ENCODE assay signal across 1 cellular context in the genomic region with DNA sequence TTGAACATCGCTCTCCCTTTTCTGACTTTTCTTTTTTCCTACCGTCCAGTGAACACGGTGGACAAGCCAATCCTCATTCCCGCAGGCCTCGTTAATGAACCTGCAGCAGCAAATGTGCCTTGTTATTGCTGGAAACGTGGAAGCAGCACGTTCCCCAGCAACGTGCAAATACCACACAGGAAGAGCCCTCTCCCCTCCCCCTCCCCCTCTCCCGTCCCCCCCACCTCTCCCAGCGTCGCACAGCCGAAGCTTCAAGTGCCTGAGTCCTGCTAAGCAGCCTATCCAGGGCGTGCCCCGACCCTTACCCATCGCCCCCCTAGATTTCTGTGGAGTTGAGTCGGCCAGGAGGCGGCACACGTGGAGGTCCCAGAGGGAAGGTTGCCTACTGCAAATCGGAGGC.
TF ChIP-seq lines count a peak whose summit lies in the region.

No MANE protein-coding gene starts in this region.

TF ChIP-seq in GM23338, 12 proteins besides CTCF, POLR2A, EP300 and RAD21 (continued from another document):
- TF ChIP-seq, protein P1, sequence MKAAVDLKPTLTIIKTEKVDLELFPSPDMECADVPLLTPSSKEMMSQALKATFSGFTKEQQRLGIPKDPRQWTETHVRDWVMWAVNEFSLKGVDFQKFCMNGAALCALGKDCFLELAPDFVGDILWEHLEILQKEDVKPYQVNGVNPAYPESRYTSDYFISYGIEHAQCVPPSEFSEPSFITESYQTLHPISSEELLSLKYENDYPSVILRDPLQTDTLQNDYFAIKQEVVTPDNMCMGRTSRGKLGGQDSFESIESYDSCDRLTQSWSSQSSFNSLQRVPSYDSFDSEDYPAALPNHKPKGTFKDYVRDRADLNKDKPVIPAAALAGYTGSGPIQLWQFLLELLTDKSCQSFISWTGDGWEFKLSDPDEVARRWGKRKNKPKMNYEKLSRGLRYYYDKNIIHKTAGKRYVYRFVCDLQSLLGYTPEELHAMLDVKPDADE (IDR thresholded peaks at IDR 0.05) = no peak
- TF ChIP-seq ZNF114 (CRISPR knock-in tag; IDR thresholded peaks at IDR 0.05) = no peak
- TF ChIP-seq EZH2phosphoT487 (IDR thresholded peaks at IDR 0.05; ENCODE audit: unreplicated experiment) = no peak
- TF ChIP-seq ZNF331 (CRISPR knock-in tag; IDR thresholded peaks at IDR 0.05; ENCODE audit: low read depth) = no peak
- no peak for TF ChIP-seq JUNB (IDR thresholded peaks at IDR 0.05; ENCODE audit: unreplicated experiment)
- TF ChIP-seq, protein P2, sequence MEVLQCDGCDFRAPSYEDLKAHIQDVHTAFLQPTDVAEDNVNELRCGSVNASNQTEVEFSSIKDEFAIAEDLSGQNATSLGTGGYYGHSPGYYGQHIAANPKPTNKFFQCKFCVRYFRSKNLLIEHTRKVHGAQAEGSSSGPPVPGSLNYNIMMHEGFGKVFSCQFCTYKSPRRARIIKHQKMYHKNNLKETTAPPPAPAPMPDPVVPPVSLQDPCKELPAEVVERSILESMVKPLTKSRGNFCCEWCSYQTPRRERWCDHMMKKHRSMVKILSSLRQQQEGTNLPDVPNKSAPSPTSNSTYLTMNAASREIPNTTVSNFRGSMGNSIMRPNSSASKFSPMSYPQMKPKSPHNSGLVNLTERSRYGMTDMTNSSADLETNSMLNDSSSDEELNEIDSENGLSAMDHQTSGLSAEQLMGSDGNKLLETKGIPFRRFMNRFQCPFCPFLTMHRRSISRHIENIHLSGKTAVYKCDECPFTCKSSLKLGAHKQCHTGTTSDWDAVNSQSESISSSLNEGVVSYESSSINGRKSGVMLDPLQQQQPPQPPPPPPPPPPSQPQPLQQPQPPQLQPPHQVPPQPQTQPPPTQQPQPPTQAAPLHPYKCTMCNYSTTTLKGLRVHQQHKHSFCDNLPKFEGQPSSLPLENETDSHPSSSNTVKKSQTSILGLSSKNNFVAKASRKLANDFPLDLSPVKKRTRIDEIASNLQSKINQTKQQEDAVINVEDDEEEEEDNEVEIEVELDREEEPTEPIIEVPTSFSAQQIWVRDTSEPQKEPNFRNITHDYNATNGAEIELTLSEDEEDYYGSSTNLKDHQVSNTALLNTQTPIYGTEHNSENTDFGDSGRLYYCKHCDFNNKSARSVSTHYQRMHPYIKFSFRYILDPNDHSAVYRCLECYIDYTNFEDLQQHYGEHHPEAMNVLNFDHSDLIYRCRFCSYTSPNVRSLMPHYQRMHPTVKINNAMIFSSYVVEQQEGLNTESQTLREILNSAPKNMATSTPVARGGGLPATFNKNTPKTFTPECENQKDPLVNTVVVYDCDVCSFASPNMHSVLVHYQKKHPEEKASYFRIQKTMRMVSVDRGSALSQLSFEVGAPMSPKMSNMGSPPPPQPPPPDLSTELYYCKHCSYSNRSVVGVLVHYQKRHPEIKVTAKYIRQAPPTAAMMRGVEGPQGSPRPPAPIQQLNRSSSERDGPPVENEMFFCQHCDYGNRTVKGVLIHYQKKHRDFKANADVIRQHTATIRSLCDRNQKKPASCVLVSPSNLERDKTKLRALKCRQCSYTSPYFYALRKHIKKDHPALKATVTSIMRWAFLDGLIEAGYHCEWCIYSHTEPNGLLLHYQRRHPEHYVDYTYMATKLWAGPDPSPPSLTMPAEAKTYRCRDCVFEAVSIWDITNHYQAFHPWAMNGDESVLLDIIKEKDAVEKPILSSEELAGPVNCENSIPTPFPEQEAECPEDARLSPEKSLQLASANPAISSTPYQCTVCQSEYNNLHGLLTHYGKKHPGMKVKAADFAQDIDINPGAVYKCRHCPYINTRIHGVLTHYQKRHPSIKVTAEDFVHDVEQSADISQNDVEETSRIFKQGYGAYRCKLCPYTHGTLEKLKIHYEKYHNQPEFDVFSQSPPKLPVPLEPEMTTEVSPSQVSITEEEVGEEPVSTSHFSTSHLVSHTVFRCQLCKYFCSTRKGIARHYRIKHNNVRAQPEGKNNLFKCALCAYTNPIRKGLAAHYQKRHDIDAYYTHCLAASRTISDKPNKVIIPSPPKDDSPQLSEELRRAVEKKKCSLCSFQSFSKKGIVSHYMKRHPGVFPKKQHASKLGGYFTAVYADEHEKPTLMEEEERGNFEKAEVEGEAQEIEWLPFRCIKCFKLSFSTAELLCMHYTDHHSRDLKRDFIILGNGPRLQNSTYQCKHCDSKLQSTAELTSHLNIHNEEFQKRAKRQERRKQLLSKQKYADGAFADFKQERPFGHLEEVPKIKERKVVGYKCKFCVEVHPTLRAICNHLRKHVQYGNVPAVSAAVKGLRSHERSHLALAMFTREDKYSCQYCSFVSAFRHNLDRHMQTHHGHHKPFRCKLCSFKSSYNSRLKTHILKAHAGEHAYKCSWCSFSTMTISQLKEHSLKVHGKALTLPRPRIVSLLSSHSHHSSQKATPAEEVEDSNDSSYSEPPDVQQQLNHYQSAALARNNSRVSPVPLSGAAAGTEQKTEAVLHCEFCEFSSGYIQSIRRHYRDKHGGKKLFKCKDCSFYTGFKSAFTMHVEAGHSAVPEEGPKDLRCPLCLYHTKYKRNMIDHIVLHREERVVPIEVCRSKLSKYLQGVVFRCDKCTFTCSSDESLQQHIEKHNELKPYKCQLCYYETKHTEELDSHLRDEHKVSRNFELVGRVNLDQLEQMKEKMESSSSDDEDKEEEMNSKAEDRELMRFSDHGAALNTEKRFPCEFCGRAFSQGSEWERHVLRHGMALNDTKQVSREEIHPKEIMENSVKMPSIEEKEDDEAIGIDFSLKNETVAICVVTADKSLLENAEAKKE (CRISPR knock-in tag; IDR thresholded peaks at IDR 0.05) = no peak
- TF ChIP-seq EZH2 (IDR thresholded peaks at IDR 0.05; ENCODE audit: low read depth, unreplicated experiment) = no peak
TF ChIP-seq in GM23338: peak in this region for 0.
